Comparison of ENCODE assay signal across 8 cellular contexts in the genomic region with DNA sequence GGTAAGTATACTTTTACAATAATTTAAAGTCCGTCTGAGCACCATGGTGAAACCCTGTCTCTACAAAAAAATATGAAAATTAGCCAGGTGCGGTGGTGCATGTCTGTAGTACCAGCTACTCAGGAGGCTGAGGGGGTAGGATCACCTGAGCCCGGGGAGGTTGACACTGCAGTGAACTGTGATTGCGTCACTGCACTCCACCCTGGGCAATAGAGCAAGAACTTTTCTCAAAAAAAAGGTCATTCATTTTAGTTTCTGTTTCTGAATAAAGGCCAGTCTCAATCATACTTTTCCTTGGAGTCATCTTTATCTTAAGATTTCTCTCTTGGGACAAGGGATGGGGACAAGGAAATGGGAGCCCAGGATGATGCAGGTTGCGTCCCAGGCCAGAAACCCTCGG. TPM values are rescaled to one million over a fixed set of nuclear protein-coding genes. Genes with fewer than 3 reads are reported as not detected.
A peak's percentile ranks its signal among the peaks of the same experiment; 100 is the strongest.
DNase-seq lines count a peak whose midpoint lies in the region; ATAC-seq and TF ChIP-seq lines count a peak whose summit lies in the region.

No MANE protein-coding gene starts in this region.

- H3K4me1 ChIP-seq in IMR-90 (ENCODE audit: control insufficient read depth, insufficient read depth, low read length): peaks cover 8% of the 10 kb centered on the region
- H3K4me1 ChIP-seq in neuronal stem cell (ENCODE audit: control insufficient read depth in 2 of 2, insufficient read depth in 1 of 2, low read depth in 1 of 2, low read length in 2 of 2): no peaks in the 10 kb centered on the region

- H3K9me3 ChIP-seq in IMR-90 (ENCODE audit: control insufficient read depth, insufficient read depth, low read length) (no peaks in the 10 kb centered on the region), neuronal stem cell (replicated peaks in 1 of 2; ENCODE audit: control insufficient read depth in 2 of 2, insufficient read depth in 1 of 2, low read depth in 1 of 2, low read length in 2 of 2) (no peaks in the 10 kb centered on the region)

- WGBS in IMR-90 (ENCODE audit: extremely low coverage in 2 of 2, insufficient read length in 1 of 2), 2 experiments: no CpG with 5 or more reads among the region's 6 CpGs
- WGBS in neuronal stem cell (ENCODE audit: extremely low coverage in 2 of 2, insufficient read length in 2 of 2, insufficient replicate concordance in 1 of 2), 2 donors: no CpG with 5 or more reads among the region's 6 CpGs

- H2AK5ac ChIP-seq in IMR-90 (ENCODE audit: low read depth, low read length) (no peak overlapping the region), neuronal stem cell (ENCODE audit: low read depth, low read length) (no peak overlapping the region)

- ATAC-seq in GM19025 (IDR thresholded peaks at IDR 0.05; ENCODE audit: low read depth, unreplicated experiment) (peak; percentile 42), IMR-90 (ENCODE audit: low read depth) (no peak)

- H3K18ac ChIP-seq in IMR-90 (ENCODE audit: low read depth, low read length): no peak overlapping the region
- no peak overlapping the region for H3K18ac ChIP-seq in neuronal stem cell (ENCODE audit: low read length)

- in situ Hi-C loops in IMR-90 (cut with MboI; ENCODE audit: low sequenced_read_pairs): no loop called here

- no peak overlapping the region for H2AK9ac ChIP-seq in IMR-90 (replicated peaks; ENCODE audit: low read depth, low read length, poor library complexity)

- H4K5ac ChIP-seq in IMR-90 (ENCODE audit: low read depth, low read length): no peak overlapping the region

- TF ChIP-seq POLR2A in IMR-90 (IDR thresholded peaks at IDR 0.05; ENCODE audit: low read depth, low read length): no peak

- BruUV-seq in IMR-90 (replicated peaks; lab: Mats Ljungman, UMichigan): no TSS peak

- TF ChIP-seq RAD21 in IMR-90 (IDR thresholded peaks at IDR 0.05; ENCODE audit: low read length): no peak

- H3K4me3 ChIP-seq in IMR-90 (ENCODE audit: insufficient read depth, low read depth, low read length) (no peak overlapping the region), fibroblast of villous mesenchyme (ENCODE audit: low read depth, low read length) (no peak overlapping the region), neuronal stem cell (ENCODE audit: low read length in 2 of 2) (no peak overlapping the region)

- H3K4me2 ChIP-seq in IMR-90 (ENCODE audit: low read depth, low read length): no peak overlapping the region
- no peak overlapping the region for H3K4me2 ChIP-seq in neuronal stem cell (ENCODE audit: insufficient read depth, low read length, poor library complexity, severe bottlenecking)

- H3K4me3 Mint-ChIP-seq in CD14-positive monocyte: peak overlapping the region; percentile 6 to 35

- H2BK120ac ChIP-seq in IMR-90 (ENCODE audit: low read depth, low read length): no peak overlapping the region
- H2BK120ac ChIP-seq in neuronal stem cell (ENCODE audit: low read depth, low read length): no peak overlapping the region

- no peaks in the 10 kb centered on the region for H3K27me3 ChIP-seq in IMR-90 (ENCODE audit: control insufficient read depth, insufficient read depth, low read length)
- no peaks in the 10 kb centered on the region for H3K27me3 ChIP-seq in neuronal stem cell (ENCODE audit: control insufficient read depth in 3 of 3, insufficient read depth in 3 of 3, low read depth in 1 of 3, low read length in 3 of 3)

- H2BK15ac ChIP-seq in IMR-90 (ENCODE audit: low read depth, low read length): no peak overlapping the region
- no peak overlapping the region for H2BK15ac ChIP-seq in neuronal stem cell (ENCODE audit: low read length)

- H2AFZ ChIP-seq in IMR-90 (replicated peaks; ENCODE audit: low read length, poor library complexity): no peak overlapping the region
- H2AFZ ChIP-seq in neuronal stem cell (ENCODE audit: low read length): no peak overlapping the region

- H4K8ac ChIP-seq in IMR-90 (ENCODE audit: low read depth in 2 of 2, low read length in 2 of 2) (no peak overlapping the region), neuronal stem cell (ENCODE audit: low read depth, low read length) (no peak overlapping the region)

- H2BK12ac ChIP-seq in neuronal stem cell (ENCODE audit: low read length): no peak overlapping the region

- H4K91ac ChIP-seq in IMR-90 (ENCODE audit: insufficient read depth, low read depth, low read length) (no peak overlapping the region), neuronal stem cell (ENCODE audit: low read depth, low read length, poor library complexity) (no peak overlapping the region)

- H3K9me1 ChIP-seq in IMR-90 (ENCODE audit: insufficient read depth, low read length): peaks cover 17% of the 10 kb centered on the region

- H2BK20ac ChIP-seq in IMR-90 (ENCODE audit: low read depth, low read length): no peak overlapping the region

- intact Hi-C loops in CD14-positive monocyte (cut with micrococcal nuclease): no loop called here
- intact Hi-C loops in IMR-90 (cut with micrococcal nuclease): no loop called here

- CTCF ChIA-PET in IMR-90 (lab: Yijun Ruan, JAX): interaction anchor here (1.4 kb wide), 1 partner anchor 10 kb away, joined by 3 read pairs; no protein-coding TSS in a partner anchor

- peaks cover 34% of the 10 kb centered on the region for H4K20me1 ChIP-seq in IMR-90 (ENCODE audit: insufficient read depth, low read length)

- H3K14ac ChIP-seq in IMR-90 (replicated peaks; ENCODE audit: low read depth, low read length): no peak overlapping the region
- H3K14ac ChIP-seq in neuronal stem cell (ENCODE audit: low read length): no peak overlapping the region

- no peak for TF ChIP-seq CTCF in CD14-positive monocyte (IDR thresholded peaks at IDR 0.05)
- TF ChIP-seq CTCF in IMR-90 (conservative IDR thresholded peaks at IDR 0.05; ENCODE audit: low read depth, low read length): no peak
- TF ChIP-seq CTCF in fibroblast of villous mesenchyme (IDR thresholded peaks at IDR 0.05; ENCODE audit: insufficient read depth, low read depth, low read length): no peak

- dilution Hi-C loops in IMR-90 (cut with HindIII; ENCODE audit: low sequenced_read_pairs, unreplicated experiment): no loop called here

- H3K4me1 Mint-ChIP-seq in CD14-positive monocyte: peaks cover 51% of the 10 kb centered on the region

- H3K23ac ChIP-seq in IMR-90 (ENCODE audit: low read depth, low read length): no peak overlapping the region
- no peak overlapping the region for H3K23ac ChIP-seq in neuronal stem cell (ENCODE audit: low read depth, low read length, poor library complexity)

- DNase-seq in CD14-positive monocyte (ENCODE audit: low spot score) (no peak), IMR-90 (no peak), fibroblast of villous mesenchyme (ENCODE audit: low read depth) (peak; percentile 65), epidermal melanocyte (ENCODE audit: insufficient read length, low spot score) (no peak), putamen (ENCODE audit: low spot score) (no peak), occipital lobe (lab: John Stamatoyannopoulos, UW) (no peak), neuronal stem cell (ENCODE audit: low spot score) (no peak)

- H3K27ac ChIP-seq in IMR-90 (ENCODE audit: insufficient read depth, low read length) (no peak overlapping the region), neuronal stem cell (replicated peaks; ENCODE audit: low read length) (no peak overlapping the region)

- peak overlapping the region; percentile 89 to 94 (median 90) for H3K27ac Mint-ChIP-seq in CD14-positive monocyte

- H3K36me3 Mint-ChIP-seq in CD14-positive monocyte: peaks cover 35 to 60% of the 10 kb centered on the region in 2 donors

- POLR2A ChIA-PET in IMR-90 (lab: Charles Lee; ENCODE audit: unreplicated experiment): no interaction called here

- H3K4ac ChIP-seq in IMR-90 (ENCODE audit: low read depth, low read length) (no peak overlapping the region), neuronal stem cell (ENCODE audit: low read length) (no peak overlapping the region)

- peaks cover 0 to 16% (median 10%) of the 10 kb centered on the region in 7 donors for H3K9me3 Mint-ChIP-seq in CD14-positive monocyte

- H3K36me3 ChIP-seq in IMR-90 (ENCODE audit: control insufficient read depth, insufficient read depth, low read length): peaks cover 29% of the 10 kb centered on the region
- H3K36me3 ChIP-seq in neuronal stem cell (replicated peaks in 1 of 2; ENCODE audit: control insufficient read depth in 2 of 2, insufficient read depth in 2 of 2, low read length in 2 of 2): peaks cover 2 to 44% of the 10 kb centered on the region in 2 donors

- H3K27me3 Mint-ChIP-seq in CD14-positive monocyte (ENCODE audit: low read depth in 3 of 3): peaks cover 0 to 2% (median 1%) of the 10 kb centered on the region in 3 donors

- no peak overlapping the region for H3K56ac ChIP-seq in IMR-90 (ENCODE audit: extremely low read depth, insufficient read depth, low read length)

- no peak overlapping the region for H2BK5ac ChIP-seq in IMR-90 (ENCODE audit: low read depth, low read length, poor library complexity, severe bottlenecking)
- H2BK5ac ChIP-seq in neuronal stem cell (ENCODE audit: low read length): no peak overlapping the region

- peaks cover 27 to 44% of the 10 kb centered on the region in 2 experiments for H3K79me1 ChIP-seq in IMR-90 (ENCODE audit: low read depth in 1 of 2, low read length in 2 of 2)
- no peaks in the 10 kb centered on the region for H3K79me1 ChIP-seq in neuronal stem cell (ENCODE audit: low read depth, low read length)

- H3K9ac ChIP-seq in IMR-90 (ENCODE audit: low read depth, low read length): no peak overlapping the region
- no peak overlapping the region for H3K9ac ChIP-seq in neuronal stem cell (ENCODE audit: low read depth, low read length, poor library complexity)

RNA-seq across cellular contexts. Expression of gene ANKRD13A, which starts 12.9 kb away (rescaled TPM):
- polyA plus RNA-seq in CD14-positive monocyte (10 to 100 TPM; 42.8 to 46.8 TPM), IMR-90 (2012; rRNA removed) (299 and 308 TPM in 2 replicates)
- total RNA-seq in IMR-90 (2012; rRNA removed) (364 and 449 TPM in 2 replicates), fibroblast of villous mesenchyme (144 and 195 TPM in 2 replicates), occipital lobe (20.6 TPM)
- 51.0 and 243 TPM in 2 replicates for polyA plus RNA-seq in IMR-90 (2012; cell fraction: cytosol; rRNA removed)
- polyA plus RNA-seq in IMR-90 (2012; cell fraction: nucleus; rRNA removed; ENCODE audit: low replicate concordance): 516 and 695 TPM in 2 replicates
- polyA plus RNA-seq in neuronal stem cell (2013, experiment 1 of 2): 12.9 TPM
- polyA plus RNA-seq in neuronal stem cell (2013, experiment 2 of 2): 13.6 TPM

RNA-seq across cellular contexts. Expression of gene GIT2, which starts 16.0 kb away (rescaled TPM):
- polyA plus RNA-seq in CD14-positive monocyte (10 to 100 TPM; 75.8 to 98.8 TPM), IMR-90 (2012; rRNA removed) (43.0 and 48.0 TPM in 2 replicates)
- total RNA-seq in IMR-90 (2012; rRNA removed) (60.5 and 71.9 TPM in 2 replicates), fibroblast of villous mesenchyme (42.5 and 54.4 TPM in 2 replicates), occipital lobe (27.8 TPM)
- polyA plus RNA-seq in IMR-90 (2012; cell fraction: cytosol; rRNA removed): 20.8 and 21.1 TPM in 2 replicates
- 42.7 and 138 TPM in 2 replicates for polyA plus RNA-seq in IMR-90 (2012; cell fraction: nucleus; rRNA removed; ENCODE audit: low replicate concordance)
- 13.3 TPM for polyA plus RNA-seq in neuronal stem cell (2013, experiment 1 of 2)
- polyA plus RNA-seq in neuronal stem cell (2013, experiment 2 of 2): 13.8 TPM

RNA-seq across cellular contexts. Expression of gene C12orf76, which starts 36.2 kb away (rescaled TPM):
- polyA plus RNA-seq in CD14-positive monocyte (10 to 100 TPM in 1 of 2 donors, 1 to 10 TPM in 1; 9.3 to 10.6 TPM), IMR-90 (2012; rRNA removed) (6.2 and 7.1 TPM in 2 replicates)
- total RNA-seq in IMR-90 (2012; rRNA removed) (5.0 and 6.7 TPM in 2 replicates), fibroblast of villous mesenchyme (6.8 and 9.5 TPM in 2 replicates), occipital lobe (84.5 TPM)
- polyA plus RNA-seq in IMR-90 (2012; cell fraction: cytosol; rRNA removed): 5.0 and 10.8 TPM in 2 replicates
- polyA plus RNA-seq in IMR-90 (2012; cell fraction: nucleus; rRNA removed; ENCODE audit: low replicate concordance): 8.1 and 15.5 TPM in 2 replicates
- 42.5 TPM for polyA plus RNA-seq in neuronal stem cell (2013, experiment 1 of 2)
- 43.2 TPM for polyA plus RNA-seq in neuronal stem cell (2013, experiment 2 of 2)
